In genomic region chr12:74170645-74171477, GRCh38 we compare ENCODE assay signal across 17 cellular contexts.
"Had no signal": no experiment of that assay in that cellular context is flagged by ENCODE, and none has a peak within 500 bp of the region (broad histone marks: within the 10 kb centered on the region; RNA-seq: fewer than 3 reads in every experiment).

No MANE protein-coding gene starts in this region.

- ATAC-seq: activated CD8-positive, alpha-beta T cell treated with anti-CD3 and anti-CD28 coated beads, Interleukin-2, amount 10 ng/mL, durations not matched to agents 7 days and 5 days; natural killer cell treated with Interleukin-12 subunit alpha and Interleukin-12 subunit beta and Interleukin-15 and Interleukin-18, amount 100 ng/mL, for 72 hours had no signal

- H3K4me2 ChIP-seq: smooth muscle cell had no signal

- H3K27me3 ChIP-seq: upper lobe of left lung had no signal

- DNase-seq: activated CD4-positive, alpha-beta T cell treated with anti-CD3 and anti-CD28 coated beads, Interleukin-2, amount 10 ng/mL, durations not matched to agents 24 days and 14 days; activated CD4-positive, CD25-positive, alpha-beta regulatory T cell; activated CD8-positive, alpha-beta memory T cell treated with anti-CD3 and anti-CD28 coated beads, Interleukin-2, amount 50 U/mL, for 4 hours; activated CD8-positive, alpha-beta T cell treated with anti-CD3 and anti-CD28 coated beads, Interleukin-2, amount 10 ng/mL, durations not matched to agents 7 days and 5 days; activated gamma-delta T cell; activated naive CD8-positive, alpha-beta T cell treated with anti-CD3 and anti-CD28 coated beads for 36 hours; activated T-cell treated with anti-CD3 and anti-CD28 coated beads, Interleukin-2, amount 50 U/mL, for 48 hours; amygdala; cortex of kidney; effector CD4-positive, alpha-beta T cell; foreskin fibroblast; hippocampal formation; mesendoderm; occipital lobe had no signal

- H3K4me1 ChIP-seq: upper lobe of left lung had no signal

- H3K36me3 ChIP-seq: upper lobe of left lung had no signal

- H3K4me3 ChIP-seq: smooth muscle cell, upper lobe of left lung had no signal

- H3K27ac ChIP-seq: upper lobe of left lung had no signal
